20 cellular contexts compared by ENCODE assay signal in genomic region chr5:107322936-107323335, GRCh38.
DNase-seq lines count a peak whose midpoint lies in the region; TF ChIP-seq lines count a peak whose summit lies in the region.
"Had no signal": no experiment of that assay in that cellular context is flagged by ENCODE, and none has a peak within 500 bp of the region (broad histone marks: within the 10 kb centered on the region; RNA-seq: fewer than 3 reads in every experiment).

No MANE protein-coding gene starts in this region.

- peaks cover 7% of the 10 kb centered on the region for H3K27me3 Mint-ChIP-seq in T-helper 2 cell treated with Interferon-gamma antibody and Interleukin-4, amounts not matched to agents 5 μg/mL and 100 μg/mL, for 36 hours (ENCODE audit: low read depth)

- H3K9ac ChIP-seq in neuronal stem cell (ENCODE audit: low read depth, low read length, poor library complexity): no peak overlapping the region
- H3K9ac ChIP-seq: BLaER1 had no signal

- no peak overlapping the region for H3K4ac ChIP-seq in neuronal stem cell (ENCODE audit: low read length)

- H3K9me3 ChIP-seq in OCI-LY7 (ENCODE audit: low read length): no peaks in the 10 kb centered on the region
- no peaks in the 10 kb centered on the region for H3K9me3 ChIP-seq in neuronal stem cell (replicated peaks in 1 of 2; ENCODE audit: control insufficient read depth in 2 of 2, insufficient read depth in 1 of 2, low read depth in 1 of 2, low read length in 2 of 2)
- H3K9me3 ChIP-seq: BLaER1 had no signal

- H4K20me1 ChIP-seq in OCI-LY7 (ENCODE audit: insufficient read depth, low read length): no peaks in the 10 kb centered on the region
- H4K20me1 ChIP-seq: BLaER1 had no signal

- no peaks in the 10 kb centered on the region for H3K79me2 ChIP-seq in OCI-LY7 (ENCODE audit: insufficient read depth, low read depth, low read length)

- peaks cover 8% of the 10 kb centered on the region for H3K4me1 ChIP-seq in OCI-LY7 (ENCODE audit: insufficient read depth, low read length, poor library complexity, severe bottlenecking)
- H3K4me1 ChIP-seq in neuronal stem cell (ENCODE audit: control insufficient read depth in 2 of 2, insufficient read depth in 1 of 2, low read depth in 1 of 2, low read length in 2 of 2): peaks cover 0 to 28% of the 10 kb centered on the region in 2 donors
- H3K4me1 ChIP-seq: BLaER1 had no signal

- H3K27ac ChIP-seq in OCI-LY7 (ENCODE audit: low read depth, low read length, poor library complexity, severe bottlenecking): no peak overlapping the region
- H3K27ac ChIP-seq in neuronal stem cell (replicated peaks; ENCODE audit: low read length): no peak overlapping the region
- H3K27ac ChIP-seq: BLaER1 had no signal

- no peak overlapping the region for H3K23ac ChIP-seq in neuronal stem cell (ENCODE audit: low read depth, low read length, poor library complexity)

- no peak overlapping the region for H3K27ac Mint-ChIP-seq in T-helper 2 cell treated with Interferon-gamma antibody and Interleukin-4, amounts not matched to agents 5 μg/mL and 100 μg/mL, for 36 hours
- H3K27ac Mint-ChIP-seq: CD4-positive, alpha-beta memory T cell had no signal

- no TSS peak for BruUV-seq in OCI-LY7 (replicated peaks; lab: Mats Ljungman, UMichigan)

- H2BK12ac ChIP-seq in neuronal stem cell (ENCODE audit: low read length): no peak overlapping the region

- H4K8ac ChIP-seq in neuronal stem cell (ENCODE audit: low read depth, low read length): no peak overlapping the region

- no peaks in the 10 kb centered on the region for H3K36me3 Mint-ChIP-seq in T-helper 2 cell treated with Interferon-gamma antibody and Interleukin-4, amounts not matched to agents 5 μg/mL and 100 μg/mL, for 36 hours (ENCODE audit: low read depth)
- H3K36me3 Mint-ChIP-seq: CD4-positive, alpha-beta memory T cell had no signal

- CTCF ChIA-PET in OCI-LY7 (lab: Charles Lee; ENCODE audit: unreplicated experiment): no interaction called here

- H3K27me3 ChIP-seq in neuronal stem cell (ENCODE audit: control insufficient read depth in 3 of 3, insufficient read depth in 3 of 3, low read depth in 1 of 3, low read length in 3 of 3): no peaks in the 10 kb centered on the region
- H3K27me3 ChIP-seq: BLaER1 had no signal

- POLR2A ChIA-PET in OCI-LY7 (lab: Charles Lee): interaction anchor here (0.6 to 3.1 kb wide), 14 partner anchors 10 to 202 kb away, joined by 3 to 18 read pairs (median 4); no protein-coding TSS in a partner anchor

- TF ChIP-seq CTCF in AG09319 (IDR thresholded peaks at IDR 0.05; ENCODE audit: low read depth, low read length): no peak
- no peak for TF ChIP-seq CTCF in OCI-LY7 (conservative IDR thresholded peaks at IDR 0.05; ENCODE audit: low read length)

- no peaks in the 10 kb centered on the region for H3K36me3 ChIP-seq in OCI-LY7 (ENCODE audit: insufficient read depth, low read length)
- H3K36me3 ChIP-seq in neuronal stem cell (replicated peaks in 1 of 2; ENCODE audit: control insufficient read depth in 2 of 2, insufficient read depth in 2 of 2, low read length in 2 of 2): no peaks in the 10 kb centered on the region
- H3K36me3 ChIP-seq: BLaER1 had no signal

- H4K91ac ChIP-seq in neuronal stem cell (ENCODE audit: low read depth, low read length, poor library complexity): no peak overlapping the region

- H2BK5ac ChIP-seq in neuronal stem cell (ENCODE audit: low read length): no peak overlapping the region

- H2BK120ac ChIP-seq in neuronal stem cell (ENCODE audit: low read depth, low read length): no peak overlapping the region

- peak overlapping the region; percentile 78 for H2AFZ ChIP-seq in OCI-LY7 (ENCODE audit: low read length)
- H2AFZ ChIP-seq in neuronal stem cell (ENCODE audit: low read length): peak overlapping the region; percentile 46

- intact Hi-C loops in OCI-LY7 (cut with micrococcal nuclease; ENCODE audit: unreplicated experiment): no loop called here

- H3K9me2 ChIP-seq in OCI-LY7 (ENCODE audit: insufficient read depth, low read length): no peaks in the 10 kb centered on the region

- no peaks in the 10 kb centered on the region for H3K4me1 Mint-ChIP-seq in T-helper 2 cell treated with Interferon-gamma antibody and Interleukin-4, amounts not matched to agents 5 μg/mL and 100 μg/mL, for 36 hours (ENCODE audit: low read depth)
- H3K4me1 Mint-ChIP-seq: CD4-positive, alpha-beta memory T cell had no signal

- no peaks in the 10 kb centered on the region for H3K79me1 ChIP-seq in neuronal stem cell (ENCODE audit: low read depth, low read length)

- no peak overlapping the region for H2AK5ac ChIP-seq in neuronal stem cell (ENCODE audit: low read depth, low read length)

- H3K14ac ChIP-seq in neuronal stem cell (ENCODE audit: low read length): no peak overlapping the region

- WGBS in neuronal stem cell (ENCODE audit: extremely low coverage in 2 of 2, insufficient read length in 2 of 2, insufficient replicate concordance in 1 of 2), 2 donors: no CpG with 5 or more reads among the region's 5 CpGs

- peak; percentile 18 for DNase-seq in AG09319 (ENCODE audit: extremely low read depth, low read depth)
- DNase-seq in OCI-LY7 (ENCODE audit: low spot score): no peak
- DNase-seq in fibroblast of gingiva (ENCODE audit: low read depth): peak; percentile 63
- DNase-seq in neuronal stem cell (ENCODE audit: low spot score): no peak
- DNase-seq in SW 1271 (lab: John Stamatoyannopoulos, UW): no peak
- no peak for DNase-seq in globus pallidus (ENCODE audit: low spot score)
- DNase-seq in T-helper 2 cell treated with Interferon-gamma antibody and Interleukin-4, amounts not matched to agents 5 μg/mL and 100 μg/mL, for 36 hours (ENCODE audit: low spot score): no peak
- DNase-seq: CD4-positive, alpha-beta memory T cell; DMS153; GDM1; GOT3; NCI-H1105 treated with DMSO at 0.1 percent for 48 hours; NCI-H1694; NCI-H2081 treated with DMSO at 0.1 percent for 48 hours; NCI-H524; PC-3; RPMI8226; SHP77 treated with DMSO at 0.1 percent for 48 hours had no signal

- H3K9me3 Mint-ChIP-seq in T-helper 2 cell treated with Interferon-gamma antibody and Interleukin-4, amounts not matched to agents 5 μg/mL and 100 μg/mL, for 36 hours: no peaks in the 10 kb centered on the region
- H3K9me3 Mint-ChIP-seq: CD4-positive, alpha-beta memory T cell had no signal

- no peak overlapping the region for H3K4me3 ChIP-seq in OCI-LY7 (ENCODE audit: low read depth, low read length, poor library complexity, severe bottlenecking)
- no peak overlapping the region for H3K4me3 ChIP-seq in neuronal stem cell (ENCODE audit: low read length in 2 of 2)
- H3K4me3 ChIP-seq: BLaER1, K562 had no signal

- H3K4me2 ChIP-seq in OCI-LY7 (ENCODE audit: low read length): no peak overlapping the region
- H3K4me2 ChIP-seq in neuronal stem cell (ENCODE audit: insufficient read depth, low read length, poor library complexity, severe bottlenecking): no peak overlapping the region
- H3K4me2 ChIP-seq: BLaER1 had no signal

- H3K18ac ChIP-seq in neuronal stem cell (ENCODE audit: low read length): no peak overlapping the region

- H2BK15ac ChIP-seq in neuronal stem cell (ENCODE audit: low read length): no peak overlapping the region

- H3K4me3 Mint-ChIP-seq in T-helper 2 cell treated with Interferon-gamma antibody and Interleukin-4, amounts not matched to agents 5 μg/mL and 100 μg/mL, for 36 hours: no peak overlapping the region
- H3K4me3 Mint-ChIP-seq: CD4-positive, alpha-beta memory T cell had no signal

Comparison
In these comparisons a context has a peak if more than half of its experiments do, and no peak if none do; other contexts are left out.
1. DNase-seq: peak in AG09319 (single experiment) and fibroblast of gingiva (single experiment); none in OCI-LY7 (single experiment), neuronal stem cell (single experiment), SW 1271 (0 of 2), globus pallidus (single experiment) and T-helper 2 cell treated with Interferon-gamma antibody and Interleukin-4, amounts not matched to agents 5 μg/mL and 100 μg/mL, for 36 hours (single experiment).